ENCODE assay signal across 8 cellular contexts in genomic region chr3:27591811-27592210, GRCh38.
DNase-seq lines count a peak whose midpoint lies in the region; ATAC-seq and TF ChIP-seq lines count a peak whose summit lies in the region.

No MANE protein-coding gene starts in this region.

- WGBS in adrenal gland, 4 donors = 24 to 29% (median 26%) methylated on average over 4 of the region's 4 CpGs

- no peak for TF ChIP-seq CTCF in adrenal gland (IDR thresholded peaks at IDR 0.05)
- TF ChIP-seq CTCF in nephron progenitor cell (IDR thresholded peaks at IDR 0.05) = no peak

- H3K36me3 Mint-ChIP-seq in nephron progenitor cell (ENCODE audit: low read depth) = no peaks in the 10 kb centered on the region

- no peaks in the 10 kb centered on the region for H3K9me3 Mint-ChIP-seq in nephron progenitor cell

- no peaks in the 10 kb centered on the region for H3K27me3 Mint-ChIP-seq in nephron progenitor cell (ENCODE audit: low read depth, poor library complexity)

- DNase-seq in adrenal gland (peak in 5 of 7 donors; percentile 17 to 56 (median 19)), nephron progenitor cell (no peak), MG63 (no peak), DMS 273 (lab: John Stamatoyannopoulos, UW; ENCODE audit: unreplicated experiment) (no peak), globus pallidus (ENCODE audit: low spot score) (no peak), T-helper 9 cell (no peak)

- peaks cover 14 to 40% of the 10 kb centered on the region in 2 donors for H3K4me1 ChIP-seq in adrenal gland (replicated peaks in 1 of 2)

- H3K27ac Mint-ChIP-seq in nephron progenitor cell = peak overlapping the region; percentile 58

- intact Hi-C loops in adrenal gland (cut with DNase I) = no loop called here

- H3K36me3 ChIP-seq in adrenal gland (replicated peaks in 1 of 2) (no peaks in the 10 kb centered on the region), MG63 (no peaks in the 10 kb centered on the region)

- no peaks in the 10 kb centered on the region for H3K9me3 ChIP-seq in adrenal gland (replicated peaks in 1 of 3)
- H3K9me3 ChIP-seq in MG63 = no peaks in the 10 kb centered on the region

- H3K4me3 Mint-ChIP-seq in nephron progenitor cell = no peak overlapping the region

- ATAC-seq in GM18498 (IDR thresholded peaks at IDR 0.05; ENCODE audit: unreplicated experiment) = peak; percentile 73
- peak; percentile 60 for ATAC-seq in HG02943 (IDR thresholded peaks at IDR 0.05; ENCODE audit: low read depth, unreplicated experiment)

- no peak for TF ChIP-seq POLR2A in adrenal gland (IDR thresholded peaks at IDR 0.05)

- no peak overlapping the region for H3K4me3 ChIP-seq in adrenal gland
- H3K4me3 ChIP-seq in MG63 = no peak overlapping the region

- H3K27ac ChIP-seq in adrenal gland = peak overlapping the region; percentile 16 to 82 (median 67)

- no peaks in the 10 kb centered on the region for H3K27me3 ChIP-seq in adrenal gland
- no peaks in the 10 kb centered on the region for H3K27me3 ChIP-seq in MG63

- H3K4me1 Mint-ChIP-seq in nephron progenitor cell = peaks cover 15% of the 10 kb centered on the region

Comparison
In these comparisons a context has a peak if more than half of its experiments do, and no peak if none do; other contexts are left out.
1. DNase-seq: peak in adrenal gland (5 of 7); none in nephron progenitor cell (single experiment), MG63 (single experiment), DMS 273 (single experiment), globus pallidus (single experiment) and T-helper 9 cell (single experiment).